In the genomic region with DNA sequence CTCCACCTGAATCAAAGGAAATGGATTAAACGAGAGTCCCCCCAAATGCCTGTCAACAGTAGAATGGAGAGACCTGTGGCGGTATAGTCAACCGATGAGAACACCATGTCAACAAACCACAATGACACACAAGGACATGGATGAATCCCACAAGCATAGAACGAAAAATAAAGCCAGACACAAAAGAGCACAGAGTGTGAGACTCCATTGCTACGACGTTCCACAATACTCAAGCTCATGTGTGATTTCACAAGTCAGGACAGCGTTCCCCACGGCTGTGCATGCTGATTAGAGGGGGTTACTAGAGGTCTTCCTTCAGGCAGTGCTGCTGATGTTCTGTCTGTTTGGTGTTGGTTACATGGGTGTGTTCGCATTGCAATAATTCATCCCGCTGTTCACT, we compare ENCODE assay signal across 18 cellular contexts. TPM values are rescaled to one million over a fixed set of nuclear protein-coding genes. Genes with fewer than 3 reads are reported as not detected.
DNase-seq lines count a peak whose midpoint lies in the region; ATAC-seq, FAIRE-seq and TF ChIP-seq lines count a peak whose summit lies in the region.
"Had no signal": no experiment of that assay in that cellular context is flagged by ENCODE, and none has a peak within 500 bp of the region (broad histone marks: within the 10 kb centered on the region; RNA-seq: fewer than 3 reads in every experiment).

No MANE protein-coding gene starts in this region.

- no peak overlapping the region for H3K4me3 Mint-ChIP-seq in CD14-positive monocyte
- H3K4me3 Mint-ChIP-seq: activated CD4-positive, alpha-beta T cell treated with anti-CD3 and anti-CD28 coated beads for 36 hours; CD8-positive, alpha-beta T cell; neural crest cell had no signal

- H3K4me2 ChIP-seq in PC-9 (0 out of 2 replicates have a peak overlapping the region, but pooled peaks have one; percentile 58), keratinocyte (ENCODE audit: control insufficient read depth, extremely low read depth, insufficient read depth, low read depth, low read length) (peak overlapping the region; percentile 52)

- POLR2A ChIA-PET in PC-9 (lab: Charles Lee; ENCODE audit: unreplicated experiment) = interaction anchor here (0.6 to 0.7 kb wide), 2 partner anchors 55 to 315 kb away, joined by 6 read pairs; no protein-coding TSS in a partner anchor

- no peaks in the 10 kb centered on the region for H3K9me1 ChIP-seq in keratinocyte (ENCODE audit: control insufficient read depth, extremely low read depth, insufficient read depth, low read length)

- H3K4me1 Mint-ChIP-seq in CD14-positive monocyte = peaks cover 29% of the 10 kb centered on the region
- H3K4me1 Mint-ChIP-seq: activated CD4-positive, alpha-beta T cell treated with anti-CD3 and anti-CD28 coated beads for 36 hours had no signal

- CTCF ChIA-PET in PC-9 (lab: Charles Lee) = no interaction called here

- H3K4me1 ChIP-seq in PC-9 (replicated peaks; ENCODE audit: insufficient read depth) (peaks cover 13% of the 10 kb centered on the region), keratinocyte (ENCODE audit: control insufficient read depth, extremely low read depth, insufficient read depth, low read length) (peaks cover 20% of the 10 kb centered on the region)
- H3K4me1 ChIP-seq: ascending aorta, HAP-1, uterus had no signal

- H3F3A ChIP-seq in PC-9 (ENCODE audit: insufficient read depth, low read depth) = no peaks in the 10 kb centered on the region

- H3K4me3 ChIP-seq in PC-9 = no peak overlapping the region
- peak overlapping the region in 2 of 3 experiments; percentile 18 to 34 for H3K4me3 ChIP-seq in keratinocyte (ENCODE audit: control insufficient read depth in 2 of 3, extremely low read depth in 1 of 3, insufficient read depth in 2 of 3, low read depth in 1 of 3, low read length in 3 of 3)
- H3K4me3 ChIP-seq: ascending aorta, HAP-1, uterus had no signal

- H3K9ac ChIP-seq in keratinocyte (ENCODE audit: control insufficient read depth, extremely low read depth, insufficient read depth, low read length) = peak overlapping the region; percentile 5

- H3K27ac ChIP-seq in PC-9 (no peak overlapping the region), keratinocyte (ENCODE audit: control insufficient read depth, insufficient read depth, low read length) (no peak overlapping the region)
- H3K27ac ChIP-seq: ascending aorta, uterus had no signal

- no peaks in the 10 kb centered on the region for H3K79me2 ChIP-seq in PC-9 (ENCODE audit: low read depth)
- no peaks in the 10 kb centered on the region for H3K79me2 ChIP-seq in keratinocyte (ENCODE audit: control insufficient read depth, insufficient read depth, low read length)

- no peaks in the 10 kb centered on the region for H3K9me3 ChIP-seq in PC-9 (ENCODE audit: insufficient read depth, low read depth)
- H3K9me3 ChIP-seq in keratinocyte (ENCODE audit: control insufficient read depth, low read depth, low read length) = no peaks in the 10 kb centered on the region
- H3K9me3 ChIP-seq: ascending aorta, HAP-1, uterus had no signal

- H3K27ac Mint-ChIP-seq in CD14-positive monocyte = peak overlapping the region in 1 of 7 donors; percentile 43
- H3K27ac Mint-ChIP-seq: activated CD4-positive, alpha-beta T cell treated with anti-CD3 and anti-CD28 coated beads for 36 hours; CD8-positive, alpha-beta T cell had no signal

- intact Hi-C loops in CD14-positive monocyte (cut with micrococcal nuclease) (no loop called here), PC-9 (cut with micrococcal nuclease; ENCODE audit: unreplicated experiment) (no loop called here)

- TF ChIP-seq CTCF in CD14-positive monocyte (IDR thresholded peaks at IDR 0.05) (no peak), PC-9 (conservative IDR thresholded peaks at IDR 0.05) (no peak), keratinocyte (optimal IDR thresholded peaks at IDR 0.05 in 1 of 3, IDR thresholded peaks at IDR 0.05 in 1 of 3, conservative IDR thresholded peaks at IDR 0.05 in 1 of 3; ENCODE audit: extremely low read depth in 1 of 3, insufficient read depth in 2 of 3, low read length in 3 of 3) (no peak)

- dilution Hi-C loops in keratinocyte (cut with MboI; ENCODE audit: extremely low pct_ligation_motif_present, low sequenced_read_pairs) = no loop called here

- H3K9me2 ChIP-seq in PC-9 (ENCODE audit: insufficient read depth) = no peaks in the 10 kb centered on the region

- H3K36me3 Mint-ChIP-seq in CD14-positive monocyte = no peaks in the 10 kb centered on the region
- H3K36me3 Mint-ChIP-seq: CD8-positive, alpha-beta T cell had no signal

- DNase-seq in CD14-positive monocyte (ENCODE audit: low spot score) (peak; percentile 13), PC-9 (no peak), keratinocyte (ENCODE audit: low read depth, low spot score) (peak; percentile 7), AG08396 (ENCODE audit: low spot score) (no peak)
- DNase-seq: activated CD8-positive, alpha-beta memory T cell treated with anti-CD3 and anti-CD28 coated beads, Interleukin-2, amount 50 U/mL, for 4 hours; activated naive CD4-positive, alpha-beta T cell; CD8-positive, alpha-beta T cell; cortex of kidney; Karpas-422; NCI-H748 treated with DMSO at 0.1 percent for 48 hours had no signal

- no TSS peak for BruUV-seq in PC-9 (replicated peaks; lab: Mats Ljungman, UMichigan)

- H2AFZ ChIP-seq in PC-9 = no peak overlapping the region
- H2AFZ ChIP-seq in keratinocyte (ENCODE audit: control insufficient read depth, low read length) = peak overlapping the region; percentile 6

- H3K27me3 Mint-ChIP-seq in CD14-positive monocyte (ENCODE audit: low read depth in 3 of 3) = peaks cover 2 to 13% (median 10%) of the 10 kb centered on the region in 3 donors

- ATAC-seq in HG02981 (IDR thresholded peaks at IDR 0.05; ENCODE audit: unreplicated experiment) (no peak), HG03342 (IDR thresholded peaks at IDR 0.05; ENCODE audit: unreplicated experiment) (no peak)
- ATAC-seq: CD8-positive, alpha-beta T cell had no signal

- no peaks in the 10 kb centered on the region for H3K36me3 ChIP-seq in PC-9 (ENCODE audit: low read depth)
- no peaks in the 10 kb centered on the region for H3K36me3 ChIP-seq in keratinocyte (ENCODE audit: control insufficient read depth in 2 of 2, extremely low read depth in 1 of 2, insufficient read depth in 2 of 2, low read length in 2 of 2)
- H3K36me3 ChIP-seq: ascending aorta, HAP-1, uterus had no signal

- FAIRE-seq in keratinocyte (lab: Jason Lieb, UNC) = peak; percentile 91

- H3K9me3 Mint-ChIP-seq in CD14-positive monocyte = peaks cover 2 to 14% (median 8%) of the 10 kb centered on the region in 7 donors

- H4K20me1 ChIP-seq in PC-9 (ENCODE audit: insufficient read depth) = no peaks in the 10 kb centered on the region
- no peaks in the 10 kb centered on the region for H4K20me1 ChIP-seq in keratinocyte (ENCODE audit: control insufficient read depth, extremely low read depth, insufficient read depth, low read length)

- H3K27me3 ChIP-seq in PC-9 (ENCODE audit: insufficient read depth, low read depth) (no peaks in the 10 kb centered on the region), keratinocyte (ENCODE audit: control insufficient read depth, extremely low read depth, insufficient read depth, low read length) (peaks cover 9% of the 10 kb centered on the region)
- H3K27me3 ChIP-seq: ascending aorta, uterus had no signal

RNA-seq across cellular contexts. Expression of a gene that starts 5.8 kb away (rescaled TPM):
- polyA plus RNA-seq in CD14-positive monocyte = under 1 TPM in 1 of 2 donors, not detected in 1; 0.08 TPM
- total RNA-seq in PC-9 (2021) = not detected in 2 replicates
- not detected in 3 replicates for polyA plus RNA-seq in keratinocyte
- not detected for polyA plus RNA-seq in keratinocyte (2011; ENCODE audit: low read depth)
- not detected in 2 replicates for polyA plus RNA-seq in keratinocyte (2011; cell fraction: cytosol; rRNA removed)
- polyA plus RNA-seq in keratinocyte (2011; cell fraction: nucleus; rRNA removed) = not detected in 2 replicates
- not detected in 2 replicates for polyA plus RNA-seq in keratinocyte (2012; ENCODE audit: low replicate concordance)
- not detected in 3 replicates for polyA minus RNA-seq in keratinocyte
- not detected for polyA minus RNA-seq in keratinocyte (2011; cell fraction: cytosol; rRNA and poly(A)+ RNA removed)
- polyA minus RNA-seq in keratinocyte (2011; cell fraction: nucleus; rRNA and poly(A)+ RNA removed) = not detected in 2 replicates
- total RNA-seq: activated CD4-positive, alpha-beta T cell treated with anti-CD3 and anti-CD28 coated beads for 36 hours; ascending aorta; CD8-positive, alpha-beta T cell; endothelial cell of umbilical vein; neural crest cell; uterus had no signal
- polyA plus RNA-seq: endothelial cell of umbilical vein had no signal

RNA-seq across cellular contexts. Expression of a gene that starts 14.0 kb away (rescaled TPM):
- polyA plus RNA-seq in CD14-positive monocyte = not detected
- total RNA-seq in PC-9 (2021) = 0.20 TPM in 1 of 2 replicates, not detected in the other
- polyA plus RNA-seq in keratinocyte = 0.26 to 0.31 TPM (median 0.26 TPM) in 3 replicates
- polyA plus RNA-seq in keratinocyte (2011; ENCODE audit: low read depth) = 3.5 TPM
- polyA plus RNA-seq in keratinocyte (2011; cell fraction: cytosol; rRNA removed) = 0.14 and 0.23 TPM in 2 replicates
- 1.7 and 2.2 TPM in 2 replicates for polyA plus RNA-seq in keratinocyte (2011; cell fraction: nucleus; rRNA removed)
- 0.21 and 13.3 TPM in 2 replicates for polyA plus RNA-seq in keratinocyte (2012; ENCODE audit: low replicate concordance)
- polyA minus RNA-seq in keratinocyte = 0.13 to 0.52 TPM (median 0.42 TPM) in 3 replicates
- not detected for polyA minus RNA-seq in keratinocyte (2011; cell fraction: cytosol; rRNA and poly(A)+ RNA removed)
- polyA minus RNA-seq in keratinocyte (2011; cell fraction: nucleus; rRNA and poly(A)+ RNA removed) = 0.39 and 0.95 TPM in 2 replicates
- total RNA-seq: activated CD4-positive, alpha-beta T cell treated with anti-CD3 and anti-CD28 coated beads for 36 hours; ascending aorta; CD8-positive, alpha-beta T cell; endothelial cell of umbilical vein; neural crest cell had no signal
- polyA plus RNA-seq: endothelial cell of umbilical vein had no signal

RNA-seq across cellular contexts. Expression of a gene that starts 55.1 kb away (rescaled TPM):
- polyA plus RNA-seq in CD14-positive monocyte (not detected), keratinocyte (0.16 TPM in 1 of 3 replicates, not detected in the others)
- not detected in 2 replicates for total RNA-seq in PC-9 (2021)
- polyA plus RNA-seq in keratinocyte (2011; ENCODE audit: low read depth) = not detected
- polyA plus RNA-seq in keratinocyte (2011; cell fraction: cytosol; rRNA removed) = 0.05 and 0.10 TPM in 2 replicates
- polyA plus RNA-seq in keratinocyte (2011; cell fraction: nucleus; rRNA removed) = not detected in 2 replicates
- not detected in 2 replicates for polyA plus RNA-seq in keratinocyte (2012; ENCODE audit: low replicate concordance)
- polyA minus RNA-seq in keratinocyte = 0.16 TPM in 1 of 3 replicates, not detected in the others
- polyA minus RNA-seq in keratinocyte (2011; cell fraction: cytosol; rRNA and poly(A)+ RNA removed) = not detected
- polyA minus RNA-seq in keratinocyte (2011; cell fraction: nucleus; rRNA and poly(A)+ RNA removed) = not detected in 2 replicates
- total RNA-seq: activated CD4-positive, alpha-beta T cell treated with anti-CD3 and anti-CD28 coated beads for 36 hours; CD8-positive, alpha-beta T cell; endothelial cell of umbilical vein; neural crest cell had no signal

Comparison
In these comparisons a context has a peak if more than half of its experiments do, and no peak if none do; other contexts are left out.
1. DNase-seq: peak in CD14-positive monocyte (single experiment) and keratinocyte (single experiment); none in PC-9 (0 of 2) and AG08396 (single experiment).